Comparison of ENCODE assay signal across 11 cellular contexts in the genomic region with DNA sequence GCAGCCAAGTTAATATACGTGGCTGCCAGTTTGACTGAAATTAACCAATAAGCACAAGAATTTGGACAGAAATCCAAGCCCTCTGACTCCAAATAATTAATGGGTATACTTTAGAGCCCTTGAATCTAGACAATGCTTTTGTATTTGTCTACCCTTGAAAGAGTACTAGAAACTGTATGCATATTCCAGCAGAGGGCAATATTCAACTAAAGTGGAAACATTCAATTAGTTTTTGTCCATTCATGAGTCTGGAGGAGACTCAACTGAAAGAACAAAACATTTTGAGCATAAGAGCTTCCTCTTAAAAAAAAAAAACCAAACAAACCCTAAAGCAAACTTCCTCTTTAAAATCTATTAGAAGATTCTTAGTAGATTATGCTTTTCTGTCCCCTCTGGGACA.
A peak's percentile ranks its signal among the peaks of the same experiment; 100 is the strongest.
DNase-seq lines count a peak whose midpoint lies in the region; ATAC-seq and FAIRE-seq lines count a peak whose summit lies in the region.
"Had no signal": no experiment of that assay in that cellular context is flagged by ENCODE, and none has a peak within 500 bp of the region (broad histone marks: within the 10 kb centered on the region; RNA-seq: fewer than 3 reads in every experiment).

No MANE protein-coding gene starts in this region.

- FAIRE-seq in endometrium (lab: Jason Lieb, UNC), result peak; percentile 59
- FAIRE-seq in HTR-8/SVneo (lab: Jason Lieb, UNC), result no peak

- DNase-seq in NCI-H1417 (lab: John Stamatoyannopoulos, UW), result peak in 2 of 3 experiments; percentile 18 to 33
- no peak for DNase-seq in NCI-H1417 treated with DMSO at 0.1 percent for 48 hours (lab: John Stamatoyannopoulos, UW)
- DNase-seq in NCI-H774 (lab: John Stamatoyannopoulos, UW), result peak; percentile 62
- DNase-seq in sciatic nerve (ENCODE audit: low spot score), result no peak
- no peak for DNase-seq in HTR-8/SVneo (ENCODE audit: insufficient read length, low spot score)
- no peak for DNase-seq in stimulated activated CD4-positive, alpha-beta T cell treated with anti-CD3 and anti-CD28 coated beads, Interleukin-2, amount 100 ng/mL, for 24 hours
- DNase-seq: activated CD8-positive, alpha-beta memory T cell treated with anti-CD3 and anti-CD28 coated beads for 24 hours; effector CD8-positive, alpha-beta T cell; NCI-H1092 had no signal

- intact Hi-C loops in sciatic nerve (cut with DNase I), result no loop called here

- ATAC-seq in sciatic nerve (peak; percentile 43), HG02852 (IDR thresholded peaks at IDR 0.05; ENCODE audit: unreplicated experiment) (no peak)

Comparison
In these comparisons a context has a peak if more than half of its experiments do, and no peak if none do; other contexts are left out.
1. DNase-seq: peak in NCI-H1417 (2 of 3) and NCI-H774 (single experiment); none in NCI-H1417 treated with DMSO at 0.1 percent for 48 hours (single experiment), sciatic nerve (single experiment), HTR-8/SVneo (single experiment) and stimulated activated CD4-positive, alpha-beta T cell treated with anti-CD3 and anti-CD28 coated beads, Interleukin-2, amount 100 ng/mL, for 24 hours (0 of 2).